In genomic region chr12:116277393-116278258, GRCh38 we compare ENCODE assay signal across 8 cellular contexts. TPM values are rescaled to one million over a fixed set of nuclear protein-coding genes. Genes with fewer than 3 reads are reported as not detected.
DNase-seq lines count a peak whose midpoint lies in the region; ATAC-seq and TF ChIP-seq lines count a peak whose summit lies in the region.

Gene MED13L, minus strand, starts transcription at chr12:116277693. Its CDS starts 562 bp downstream, at chr12:116277131.

- ATAC-seq in CD8-positive, alpha-beta T cell = peak; percentile 80
- peak; percentile 90 for ATAC-seq in GM19455 (IDR thresholded peaks at IDR 0.05; ENCODE audit: unreplicated experiment)

- peak within 1 kb of the TSS; percentile 91 for H3K27ac Mint-ChIP-seq in CD8-positive, alpha-beta T cell

- peak; percentile 78 to 95 (median 89) for DNase-seq in CD8-positive, alpha-beta T cell
- DNase-seq in HL-60 (ENCODE audit: low read depth in 1 of 2, low spot score in 1 of 2) = peak; percentile 76 to 82
- peak; percentile 94 for DNase-seq in NOMO-1 treated with dmso at 0.1 percent for 144 hours (lab: John Stamatoyannopoulos, UW; ENCODE audit: unreplicated experiment)
- DNase-seq in activated CD8-positive, alpha-beta memory T cell treated with anti-CD3 and anti-CD28 coated beads, Interleukin-2, amount 50 U/mL, for 1 hour (ENCODE audit: extremely low read depth) = peak; percentile 76
- DNase-seq in mesenteric fat pad (ENCODE audit: low spot score) = peak; percentile 97
- DNase-seq in stimulated activated CD8-positive, alpha-beta memory T cell treated with anti-CD3 and anti-CD28 coated beads, Interleukin-15, amount 100 ng/mL, for 1 hour (ENCODE audit: low read depth) = peak; percentile 72

- H3K4me1 ChIP-seq in CD8-positive, alpha-beta T cell (ENCODE audit: insufficient read depth, low read length) = peaks cover 34% of the 10 kb centered on the region
- H3K4me1 ChIP-seq in endocrine pancreas (ENCODE audit: control insufficient read depth, insufficient read depth, low read length) = peaks cover 10% of the 10 kb centered on the region

- no peak for TF ChIP-seq CTCF in CD8-positive, alpha-beta T cell (IDR thresholded peaks at IDR 0.05)
- TF ChIP-seq CTCF in HL-60 (IDR thresholded peaks at IDR 0.05; ENCODE audit: insufficient read depth, low read length) = no peak

- H3K4me1 Mint-ChIP-seq in CD8-positive, alpha-beta T cell (ENCODE audit: low read depth) = peaks cover 38% of the 10 kb centered on the region

- CTCF ChIA-PET in CD8-positive, alpha-beta T cell (lab: Charles Lee) = interaction anchor here (1.0 kb wide), 2 partner anchors 12 to 412 kb away, joined by 3 to 4 read pairs; no protein-coding TSS in a partner anchor

- no peaks in the 10 kb centered on the region for H3K27me3 ChIP-seq in CD8-positive, alpha-beta T cell (ENCODE audit: insufficient read depth, low read length)
- no peaks in the 10 kb centered on the region for H3K27me3 ChIP-seq in HL-60 (ENCODE audit: insufficient read depth, poor library complexity, severe bottlenecking)
- H3K27me3 ChIP-seq in endocrine pancreas (ENCODE audit: control insufficient read depth, insufficient read depth, low read length) = no peaks in the 10 kb centered on the region

- H3K9me3 ChIP-seq in CD8-positive, alpha-beta T cell (ENCODE audit: low read length) = no peaks in the 10 kb centered on the region
- H3K9me3 ChIP-seq in endocrine pancreas (ENCODE audit: control insufficient read depth, low read length) = no peaks in the 10 kb centered on the region

- H3K27ac ChIP-seq in CD8-positive, alpha-beta T cell (ENCODE audit: low read depth, low read length) = peak within 1 kb of the TSS; percentile 54
- peak within 1 kb of the TSS; percentile 77 for H3K27ac ChIP-seq in HL-60 (replicated peaks)

- H3K4me3 Mint-ChIP-seq in CD8-positive, alpha-beta T cell = peak within 1 kb of the TSS; percentile 93

- H3K9ac ChIP-seq in endocrine pancreas (ENCODE audit: control insufficient read depth, insufficient read depth, low read length) = peak within 1 kb of the TSS; percentile 86

- H3K27me3 Mint-ChIP-seq in CD8-positive, alpha-beta T cell (ENCODE audit: low read depth) = no peaks in the 10 kb centered on the region

- H3K36me3 ChIP-seq in CD8-positive, alpha-beta T cell (ENCODE audit: insufficient read depth, low read length) = no peaks in the 10 kb centered on the region
- no peaks in the 10 kb centered on the region for H3K36me3 ChIP-seq in endocrine pancreas (ENCODE audit: control insufficient read depth, insufficient read depth, low read length)

- no peaks in the 10 kb centered on the region for H3K9me3 Mint-ChIP-seq in CD8-positive, alpha-beta T cell

- H3K36me3 Mint-ChIP-seq in CD8-positive, alpha-beta T cell = peaks cover 11% of the 10 kb centered on the region

- H3K4me3 ChIP-seq in CD8-positive, alpha-beta T cell (ENCODE audit: low read depth, low read length) = peak within 1 kb of the TSS; percentile 83
- H3K4me3 ChIP-seq in HL-60 (replicated peaks; ENCODE audit: insufficient read depth, low read length) = peak within 1 kb of the TSS; percentile 64
- peak within 1 kb of the TSS; percentile 91 for H3K4me3 ChIP-seq in endocrine pancreas (ENCODE audit: control insufficient read depth, insufficient read depth, low read length)

- intact Hi-C loops in CD8-positive, alpha-beta T cell (cut with DNase I, micrococcal nuclease) = loop anchor here (1.0 to 10.0 kb wide), 10 partner anchors 17 to 910 kb away; partner anchors contain the start of genes FBXW8 (in 1 of the 2), RNFT2 (in 1 of the 2) and SPRING1 (in 1 of the 2)

- POLR2A ChIA-PET in CD8-positive, alpha-beta T cell (lab: Charles Lee) = no interaction called here

RNA-seq across cellular contexts. Expression of gene MED13L, which starts in this region (rescaled TPM):
- 100 to 1,000 TPM; 157 to 159 TPM for total RNA-seq in CD8-positive, alpha-beta T cell
- total RNA-seq in mesenteric fat pad = 136 TPM

Comparison
In these comparisons a context has a peak if more than half of its experiments do, and no peak if none do; other contexts are left out.
1. Peak in every context shown above with its lines: DNase-seq, ATAC-seq, H3K4me3 ChIP-seq and H3K27ac ChIP-seq.